In genomic region chr15:44596511-44597010, GRCh38 we compare ENCODE assay signal across 27 cellular contexts. TPM values are rescaled to one million over a fixed set of nuclear protein-coding genes. Genes with fewer than 3 reads are reported as not detected.
DNase-seq lines count a peak whose midpoint lies in the region; ATAC-seq and TF ChIP-seq lines count a peak whose summit lies in the region.
"Had no signal": no experiment of that assay in that cellular context is flagged by ENCODE, and none has a peak within 500 bp of the region (broad histone marks: within the 10 kb centered on the region; RNA-seq: fewer than 3 reads in every experiment).

No MANE protein-coding gene starts in this region.

- H3K9me3 Mint-ChIP-seq in activated CD4-positive, alpha-beta memory T cell treated with anti-CD3 and anti-CD28 coated beads, Interleukin-2, amount 10 ng/mL, durations not matched to agents 7 days and 5 days = no peaks in the 10 kb centered on the region
- no peaks in the 10 kb centered on the region for H3K9me3 Mint-ChIP-seq in activated CD4-positive, alpha-beta memory T cell treated with anti-CD3 and anti-CD28 coated beads for 36 hours
- no peaks in the 10 kb centered on the region for H3K9me3 Mint-ChIP-seq in CD8-positive, alpha-beta memory T cell
- no peaks in the 10 kb centered on the region for H3K9me3 Mint-ChIP-seq in natural killer cell
- H3K9me3 Mint-ChIP-seq: activated CD4-positive, alpha-beta T cell treated with anti-CD3 and anti-CD28 coated beads, Interleukin-2, amount 10 ng/mL, durations not matched to agents 7 days and 5 days; dendritic cell treated with granulocyte-macrophage colony-stimulating factor and Interleukin-4, amounts not matched to agents 40 ng/mL and 50 ng/mL, for 4 days; neural crest cell had no signal

- peaks cover 21% of the 10 kb centered on the region for H3K36me3 ChIP-seq in CD8-positive, alpha-beta memory T cell (ENCODE audit: insufficient read depth, low read length)

- DNase-seq in activated CD4-positive, alpha-beta memory T cell treated with anti-CD3 and anti-CD28 coated beads, Interleukin-2, amount 10 ng/mL, durations not matched to agents 7 days and 5 days = no peak
- no peak for DNase-seq in activated CD4-positive, alpha-beta memory T cell treated with anti-CD3 and anti-CD28 coated beads for 36 hours
- DNase-seq in CD8-positive, alpha-beta memory T cell = no peak
- DNase-seq in natural killer cell = no peak
- DNase-seq in NCI-H1105 treated with DMSO at 0.1 percent for 48 hours (lab: John Stamatoyannopoulos, UW) = no peak
- DNase-seq in superior temporal gyrus (ENCODE audit: extremely low spot score) = no peak
- DNase-seq: activated CD4-positive, alpha-beta T cell treated with anti-CD3 and anti-CD28 coated beads, Interleukin-2, amount 10 ng/mL, durations not matched to agents 7 days and 5 days; activated gamma-delta T cell; AML-193; COR-L47; DMS79 treated with DMSO at 0.1 percent for 48 hours; KBM-7; lower lobe of right lung; mucosa of descending colon; NCI-H146; NCI-H2171; NCI-H524; NK-92 treated with Interleukin-12 subunit alpha and Interleukin-12 subunit beta, amount 100 ng/mL, for 24 hours; right lobe of liver; stimulated activated CD4-positive, alpha-beta T cell treated with anti-CD3 and anti-CD28 coated beads, Interleukin-12 subunit alpha, Interleukin-12 subunit beta, amount 100 ng/mL, for 4 hours; stimulated activated CD4-positive, alpha-beta T cell treated with anti-CD3 and anti-CD28 coated beads, Interleukin-4, amount 100 ng/mL, for 4 hours; upper lobe of left lung had no signal

- H3K4me1 Mint-ChIP-seq in activated CD4-positive, alpha-beta memory T cell treated with anti-CD3 and anti-CD28 coated beads, Interleukin-2, amount 10 ng/mL, durations not matched to agents 7 days and 5 days = peaks cover 43% of the 10 kb centered on the region
- peaks cover 33% of the 10 kb centered on the region for H3K4me1 Mint-ChIP-seq in activated CD4-positive, alpha-beta memory T cell treated with anti-CD3 and anti-CD28 coated beads for 36 hours (ENCODE audit: low read depth)
- peaks cover 7 to 34% (median 21%) of the 10 kb centered on the region in 3 donors for H3K4me1 Mint-ChIP-seq in CD8-positive, alpha-beta memory T cell
- H3K4me1 Mint-ChIP-seq in natural killer cell = no peaks in the 10 kb centered on the region
- H3K4me1 Mint-ChIP-seq: neural crest cell had no signal

- H3K4me3 ChIP-seq in CD8-positive, alpha-beta memory T cell (ENCODE audit: low read length) = no peak overlapping the region
- H3K4me3 ChIP-seq: ascending aorta, lower lobe of right lung, mucosa of descending colon, right lobe of liver, upper lobe of left lung had no signal

- no peaks in the 10 kb centered on the region for H3K27me3 ChIP-seq in CD8-positive, alpha-beta memory T cell (ENCODE audit: insufficient read depth, low read length, poor library complexity, severe bottlenecking)
- H3K27me3 ChIP-seq: ascending aorta, right lobe of liver, upper lobe of left lung had no signal

- H3K9me3 ChIP-seq in CD8-positive, alpha-beta memory T cell (ENCODE audit: low read length) = no peaks in the 10 kb centered on the region
- H3K9me3 ChIP-seq: ascending aorta, lower lobe of right lung, mucosa of descending colon, right lobe of liver, upper lobe of left lung had no signal

- H3K27ac ChIP-seq in CD8-positive, alpha-beta memory T cell (ENCODE audit: low read depth, low read length) = no peak overlapping the region
- peak overlapping the region; percentile 87; the same call in 1 of the 2 replicates for H3K27ac ChIP-seq in VCaP
- H3K27ac ChIP-seq: ascending aorta, lower lobe of right lung, right lobe of liver had no signal

- no peak for TF ChIP-seq CTCF in VCaP (conservative IDR thresholded peaks at IDR 0.05)
- TF ChIP-seq CTCF in natural killer cell (IDR thresholded peaks at IDR 0.05) = no peak

- H3K27ac Mint-ChIP-seq in activated CD4-positive, alpha-beta memory T cell treated with anti-CD3 and anti-CD28 coated beads, Interleukin-2, amount 10 ng/mL, durations not matched to agents 7 days and 5 days = peak overlapping the region; percentile 66
- H3K27ac Mint-ChIP-seq in activated CD4-positive, alpha-beta memory T cell treated with anti-CD3 and anti-CD28 coated beads for 36 hours = no peak overlapping the region
- H3K27ac Mint-ChIP-seq in CD8-positive, alpha-beta memory T cell = peak overlapping the region in 5 of 8 donors; percentile 7 to 66 (median 39)
- H3K27ac Mint-ChIP-seq in natural killer cell = peak overlapping the region; percentile 62 to 69
- H3K27ac Mint-ChIP-seq: dendritic cell treated with granulocyte-macrophage colony-stimulating factor and Interleukin-4, amounts not matched to agents 40 ng/mL and 50 ng/mL, for 4 days had no signal

- ATAC-seq in natural killer cell (no peak), GM18520 (IDR thresholded peaks at IDR 0.05; ENCODE audit: unreplicated experiment) (no peak)
- ATAC-seq: mucosa of descending colon had no signal

- H3K36me3 Mint-ChIP-seq in activated CD4-positive, alpha-beta memory T cell treated with anti-CD3 and anti-CD28 coated beads, Interleukin-2, amount 10 ng/mL, durations not matched to agents 7 days and 5 days (ENCODE audit: low read depth) = peaks cover 44% of the 10 kb centered on the region
- H3K36me3 Mint-ChIP-seq in activated CD4-positive, alpha-beta memory T cell treated with anti-CD3 and anti-CD28 coated beads for 36 hours = peaks cover 33% of the 10 kb centered on the region
- H3K36me3 Mint-ChIP-seq in CD8-positive, alpha-beta memory T cell = peaks cover 0 to 68% (median 16%) of the 10 kb centered on the region in 3 donors
- peaks cover 8% of the 10 kb centered on the region for H3K36me3 Mint-ChIP-seq in natural killer cell

- peaks cover 6% of the 10 kb centered on the region for H3K4me1 ChIP-seq in CD8-positive, alpha-beta memory T cell (ENCODE audit: insufficient read depth, low read length)
- H3K4me1 ChIP-seq: ascending aorta, lower lobe of right lung had no signal

- H3K4me3 Mint-ChIP-seq in activated CD4-positive, alpha-beta memory T cell treated with anti-CD3 and anti-CD28 coated beads, Interleukin-2, amount 10 ng/mL, durations not matched to agents 7 days and 5 days = no peak overlapping the region
- H3K4me3 Mint-ChIP-seq in activated CD4-positive, alpha-beta memory T cell treated with anti-CD3 and anti-CD28 coated beads for 36 hours = no peak overlapping the region
- no peak overlapping the region for H3K4me3 Mint-ChIP-seq in CD8-positive, alpha-beta memory T cell
- H3K4me3 Mint-ChIP-seq in natural killer cell = no peak overlapping the region
- H3K4me3 Mint-ChIP-seq: activated CD4-positive, alpha-beta T cell treated with anti-CD3 and anti-CD28 coated beads, Interleukin-2, amount 10 ng/mL, durations not matched to agents 7 days and 5 days; dendritic cell treated with granulocyte-macrophage colony-stimulating factor and Interleukin-4, amounts not matched to agents 40 ng/mL and 50 ng/mL, for 4 days; neural crest cell had no signal

- intact Hi-C loops in activated CD4-positive, alpha-beta memory T cell treated with anti-CD3 and anti-CD28 coated beads for 36 hours (cut with micrococcal nuclease) = loop anchor here (2.0 to 5.0 kb wide), 2 partner anchors 36 to 66 kb away; partner anchors contain the start of gene SPG11
- intact Hi-C loops in natural killer cell (cut with micrococcal nuclease) = no loop called here

- no peaks in the 10 kb centered on the region for H3K27me3 Mint-ChIP-seq in activated CD4-positive, alpha-beta memory T cell treated with anti-CD3 and anti-CD28 coated beads, Interleukin-2, amount 10 ng/mL, durations not matched to agents 7 days and 5 days
- H3K27me3 Mint-ChIP-seq in activated CD4-positive, alpha-beta memory T cell treated with anti-CD3 and anti-CD28 coated beads for 36 hours = no peaks in the 10 kb centered on the region
- H3K27me3 Mint-ChIP-seq in CD8-positive, alpha-beta memory T cell = no peaks in the 10 kb centered on the region
- no peaks in the 10 kb centered on the region for H3K27me3 Mint-ChIP-seq in natural killer cell (ENCODE audit: low read depth in 2 of 2)
- H3K27me3 Mint-ChIP-seq: activated CD4-positive, alpha-beta T cell treated with anti-CD3 and anti-CD28 coated beads, Interleukin-2, amount 10 ng/mL, durations not matched to agents 7 days and 5 days; dendritic cell treated with granulocyte-macrophage colony-stimulating factor and Interleukin-4, amounts not matched to agents 40 ng/mL and 50 ng/mL, for 4 days had no signal

- POLR2A ChIA-PET in activated CD4-positive, alpha-beta memory T cell treated with anti-CD3 and anti-CD28 coated beads, Interleukin-2, amount 10 ng/mL, durations not matched to agents 7 days and 5 days (lab: Charles Lee) = interaction anchor here (0.8 to 5.4 kb wide), 11 partner anchors 8 to 142 kb away, joined by 3 to 49 read pairs (median 12); partner anchors contain the start of genes B2M, PATL2, SPG11 and TRIM69
- POLR2A ChIA-PET in activated CD4-positive, alpha-beta memory T cell treated with anti-CD3 and anti-CD28 coated beads for 36 hours (lab: Charles Lee) = interaction anchor here (0.7 to 0.8 kb wide), 2 partner anchors 15 to 42 kb away, joined by 3 read pairs; no protein-coding TSS in a partner anchor
- POLR2A ChIA-PET in CD8-positive, alpha-beta memory T cell (lab: Charles Lee) = interaction anchor here (2.6 kb wide), 1 partner anchor 115 kb away, joined by 7 read pairs; the partner anchor contains the start of genes B2M and PATL2

- CTCF ChIA-PET in activated CD4-positive, alpha-beta memory T cell treated with anti-CD3 and anti-CD28 coated beads, Interleukin-2, amount 10 ng/mL, durations not matched to agents 7 days and 5 days (lab: Charles Lee) = interaction anchor here (1.0 to 9.1 kb wide), 5 partner anchors 12 to 140 kb away, joined by 4 to 110 read pairs (median 8); partner anchors contain the start of genes B2M, PATL2, SPG11 and TRIM69
- CTCF ChIA-PET in activated CD4-positive, alpha-beta memory T cell treated with anti-CD3 and anti-CD28 coated beads for 36 hours (lab: Charles Lee) = interaction anchor here (1.6 to 2.5 kb wide), 4 partner anchors 18 to 142 kb away, joined by 5 to 9 read pairs (median 7); partner anchors contain the start of genes SPG11 and TRIM69
- CTCF ChIA-PET in CD8-positive, alpha-beta memory T cell (lab: Charles Lee) = interaction anchor here (0.6 to 0.7 kb wide), 2 partner anchors 208 to 426 kb away, joined by 3 read pairs; partner anchors contain the start of gene SORD

RNA-seq across cellular contexts. Expression of gene EIF3J, which starts 59.6 kb away (rescaled TPM):
- total RNA-seq in activated CD4-positive, alpha-beta memory T cell treated with anti-CD3 and anti-CD28 coated beads, Interleukin-2, amount 10 ng/mL, durations not matched to agents 7 days and 5 days = 10 to 100 TPM; 70.6 to 87.8 TPM
- 10 to 100 TPM; 92.6 to 95.2 TPM for total RNA-seq in activated CD4-positive, alpha-beta memory T cell treated with anti-CD3 and anti-CD28 coated beads for 36 hours
- 100 to 1,000 TPM; 167 to 186 TPM for total RNA-seq in CD8-positive, alpha-beta memory T cell
- polyA plus RNA-seq in CD8-positive, alpha-beta memory T cell = 24.9 TPM
- 10 to 100 TPM; 53.1 to 75.7 (median 72.4) TPM for total RNA-seq in natural killer cell
